In the genomic region with DNA sequence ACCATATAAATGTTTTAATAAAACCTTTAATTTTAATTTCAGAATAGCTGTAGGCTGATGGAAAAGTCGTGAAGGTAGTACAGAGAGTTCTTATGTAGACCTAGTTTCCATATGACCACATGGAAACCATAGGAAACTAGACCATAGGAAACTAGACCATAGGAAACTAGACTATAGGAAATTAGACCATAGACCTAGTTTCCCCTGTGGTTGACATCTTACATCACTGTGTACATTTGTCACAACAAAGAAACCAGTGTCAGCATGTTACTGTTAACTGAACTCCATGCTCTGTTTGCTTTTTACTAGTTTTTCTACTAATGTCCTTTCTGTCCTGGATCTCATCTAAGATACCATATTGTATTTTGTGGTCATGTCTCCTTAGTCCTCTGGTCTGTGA, we compare ENCODE assay signal across 14 cellular contexts. TPM values are rescaled to one million over a fixed set of nuclear protein-coding genes. Genes with fewer than 3 reads are reported as not detected.
DNase-seq lines count a peak whose midpoint lies in the region; ATAC-seq and TF ChIP-seq lines count a peak whose summit lies in the region.
"Had no signal": no experiment of that assay in that cellular context is flagged by ENCODE, and none has a peak within 500 bp of the region (broad histone marks: within the 10 kb centered on the region; RNA-seq: fewer than 3 reads in every experiment).

No MANE protein-coding gene starts in this region.

- no peaks in the 10 kb centered on the region for H3K36me3 Mint-ChIP-seq in T-helper 17 cell (ENCODE audit: low read depth)

- no peak for TF ChIP-seq CTCF in lower leg skin (IDR thresholded peaks at IDR 0.05)
- TF ChIP-seq CTCF in upper lobe of right lung (IDR thresholded peaks at IDR 0.05): no peak

- H3K36me3 ChIP-seq in upper lobe of right lung: no peaks in the 10 kb centered on the region
- H3K36me3 ChIP-seq: lower lobe of right lung, right atrium auricular region had no signal

- no peak overlapping the region for H3K27ac ChIP-seq in upper lobe of right lung
- H3K27ac ChIP-seq: C4-2B, lower lobe of right lung, right atrium auricular region had no signal

- intact Hi-C loops in lower leg skin (cut with DNase I; ENCODE audit: low total_unique reads) (no loop called here), upper lobe of right lung (cut with DNase I) (no loop called here)

- H3K4me3 Mint-ChIP-seq in T-helper 17 cell: no peak overlapping the region
- H3K4me3 Mint-ChIP-seq: endodermal cell had no signal

- H3K27me3 Mint-ChIP-seq in T-helper 17 cell: no peaks in the 10 kb centered on the region

- WGBS in lower leg skin, 2 donors: 64 to 68% methylated on average over 1 of the region's 1 CpG

- no peaks in the 10 kb centered on the region for H3K4me1 ChIP-seq in upper lobe of right lung
- H3K4me1 ChIP-seq: lower lobe of right lung, right atrium auricular region had no signal

- no peak overlapping the region for H3K27ac Mint-ChIP-seq in T-helper 17 cell
- H3K27ac Mint-ChIP-seq: endodermal cell had no signal

- ATAC-seq in GM18858 (IDR thresholded peaks at IDR 0.05; ENCODE audit: unreplicated experiment): peak; percentile 57
- ATAC-seq in HG02678 (IDR thresholded peaks at IDR 0.05; ENCODE audit: unreplicated experiment): peak; percentile 72
- ATAC-seq in HG03558 (IDR thresholded peaks at IDR 0.05; ENCODE audit: extremely low read depth, unreplicated experiment): peak; percentile 58
- peak; percentile 26 for ATAC-seq in left lobe of liver
- ATAC-seq in upper lobe of right lung: no peak
- no peak for ATAC-seq in T-helper 17 cell
- ATAC-seq: lower lobe of right lung had no signal

- no peaks in the 10 kb centered on the region for H3K27me3 ChIP-seq in upper lobe of right lung
- H3K27me3 ChIP-seq: right atrium auricular region had no signal

- DNase-seq in left lobe of liver (ENCODE audit: low spot score): no peak
- no peak for DNase-seq in EL
- no peak for DNase-seq in lower leg skin (ENCODE audit: low spot score in 2 of 2)
- no peak for DNase-seq in upper lobe of right lung
- DNase-seq in T-helper 17 cell: no peak
- DNase-seq: activated naive CD4-positive, alpha-beta T cell treated with anti-CD3 and anti-CD28 coated beads, Interleukin-2, amount 50 U/mL, for 16 hours; endodermal cell; lower lobe of right lung; stimulated activated CD4-positive, alpha-beta T cell treated with anti-CD3 and anti-CD28 coated beads, Interleukin-2, amount 100 ng/mL, for 48 hours had no signal

- TF ChIP-seq POLR2A in lower leg skin (IDR thresholded peaks at IDR 0.05): no peak

- no peaks in the 10 kb centered on the region for H3K9me3 ChIP-seq in upper lobe of right lung
- no peaks in the 10 kb centered on the region for H3K9me3 ChIP-seq in T-helper 17 cell (ENCODE audit: control insufficient read depth, low read length, poor library complexity, severe bottlenecking)
- H3K9me3 ChIP-seq: lower lobe of right lung, right atrium auricular region had no signal

- peaks cover 3% of the 10 kb centered on the region for H3K4me1 Mint-ChIP-seq in T-helper 17 cell
- H3K4me1 Mint-ChIP-seq: endodermal cell had no signal

- H3K4me3 ChIP-seq in lower leg skin (ENCODE audit: low read depth, poor library complexity, severe bottlenecking) (no peak overlapping the region), upper lobe of right lung (no peak overlapping the region)
- H3K4me3 ChIP-seq: lower lobe of right lung, right atrium auricular region had no signal

RNA-seq across cellular contexts. Expression of gene NUDT7, which starts 14.6 kb away (rescaled TPM):
- total RNA-seq in left lobe of liver (24.2 TPM), lower leg skin (10 to 100 TPM; 10.3 to 16.0 (median 12.0) TPM), upper lobe of right lung (7.2 TPM), T-helper 17 cell (1 to 10 TPM; 3.5 to 4.0 TPM)

RNA-seq across cellular contexts. Expression of gene VAT1L, which starts 51.5 kb away (rescaled TPM):
- 0.23 TPM for total RNA-seq in left lobe of liver
- under 1 TPM in 2 of 4 donors, not detected in 2; 0.10 to 0.36 TPM for total RNA-seq in lower leg skin
- total RNA-seq in upper lobe of right lung: 0.32 TPM
- not detected for total RNA-seq in T-helper 17 cell

Comparison
In these comparisons a context has a peak if more than half of its experiments do, and no peak if none do; other contexts are left out.
1. ATAC-seq: peak in GM18858 (single experiment), HG02678 (single experiment), HG03558 (single experiment) and left lobe of liver (single experiment); none in upper lobe of right lung (single experiment) and T-helper 17 cell (single experiment).